In the genomic region with DNA sequence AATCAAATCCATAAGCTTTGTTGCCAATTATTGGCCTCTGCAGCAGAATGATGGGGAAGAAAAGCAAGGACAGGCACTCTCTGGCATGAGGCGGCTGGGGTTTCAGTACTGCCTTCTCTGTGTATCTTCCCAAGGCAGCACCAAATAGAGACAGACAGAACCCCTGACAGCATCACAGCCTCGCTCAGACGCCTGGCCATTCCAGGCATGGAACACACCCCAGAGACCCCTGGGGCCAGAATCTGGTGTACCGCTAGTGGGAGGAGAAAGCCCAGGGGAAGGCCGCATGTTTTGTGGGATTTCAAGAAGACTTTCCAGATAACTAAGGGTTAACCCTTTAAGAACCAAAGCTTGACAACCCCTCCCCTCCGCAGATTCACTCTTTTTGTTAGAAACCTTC, we compare ENCODE assay signal across 16 cellular contexts.
DNase-seq lines count a peak whose midpoint lies in the region; ATAC-seq and TF ChIP-seq lines count a peak whose summit lies in the region.
"Had no signal": no experiment of that assay in that cellular context is flagged by ENCODE, and none has a peak within 500 bp of the region (broad histone marks: within the 10 kb centered on the region; RNA-seq: fewer than 3 reads in every experiment).

No MANE protein-coding gene starts in this region.

- no peak overlapping the region for H3K27ac ChIP-seq in mesendoderm (ENCODE audit: low read depth, low read length)
- H3K27ac ChIP-seq in trophoblast cell (ENCODE audit: low read depth, low read length) = peak overlapping the region; percentile 50
- H3K27ac ChIP-seq: GM23248 had no signal

- CTCF ChIA-PET in activated CD8-positive, alpha-beta T cell treated with anti-CD3 and anti-CD28 coated beads for 36 hours (lab: Charles Lee) = no interaction called here

- H3K18ac ChIP-seq in mesendoderm (ENCODE audit: low read length) (no peak overlapping the region), trophoblast cell (ENCODE audit: low read length) (no peak overlapping the region)

- no peak overlapping the region for H2AK5ac ChIP-seq in mesendoderm (ENCODE audit: low read length)
- H2AK5ac ChIP-seq in trophoblast cell (ENCODE audit: low read length) = no peak overlapping the region

- H3K4me3 ChIP-seq in H7 (ENCODE audit: insufficient read depth, low read depth, low read length) = no peak overlapping the region
- H3K4me3 ChIP-seq in mesendoderm (ENCODE audit: low read length) = no peak overlapping the region
- no peak overlapping the region for H3K4me3 ChIP-seq in trophoblast cell (ENCODE audit: low read depth, low read length)
- H3K4me3 ChIP-seq: GM12878, GM23248, HAP-1 had no signal

- no peak for ATAC-seq in activated CD8-positive, alpha-beta T cell treated with anti-CD3 and anti-CD28 coated beads for 36 hours
- ATAC-seq in HG03342 (IDR thresholded peaks at IDR 0.05; ENCODE audit: unreplicated experiment) = no peak
- ATAC-seq: GM12878 had no signal

- H3K79me2 ChIP-seq in mesendoderm (ENCODE audit: control insufficient read depth, insufficient read depth, low read length) (no peaks in the 10 kb centered on the region), trophoblast cell (ENCODE audit: control insufficient read depth, insufficient read depth, low read length, poor library complexity) (peaks cover 2% of the 10 kb centered on the region)

- peak; percentile 22 for DNase-seq in H7
- peak; percentile 8 for DNase-seq in mesendoderm
- no peak for DNase-seq in trophoblast cell
- DNase-seq in activated CD8-positive, alpha-beta T cell treated with anti-CD3 and anti-CD28 coated beads for 36 hours = no peak
- DNase-seq in COLO668 (lab: John Stamatoyannopoulos, UW; ENCODE audit: unreplicated experiment) = no peak
- DNase-seq: C1 segment of cervical spinal cord; Caco-2; CD4-positive, alpha-beta memory T cell; DMS153; DND-41; GDM1; GM23248; HFFc6 had no signal

- H4K91ac ChIP-seq in trophoblast cell (ENCODE audit: low read depth, low read length) = peak overlapping the region; percentile 1

- H3K14ac ChIP-seq in trophoblast cell (ENCODE audit: low read length) = no peak overlapping the region

- H3K9ac ChIP-seq in mesendoderm (ENCODE audit: low read length) (no peak overlapping the region), trophoblast cell (ENCODE audit: low read length) (no peak overlapping the region)
- H3K9ac ChIP-seq: GM23248 had no signal

- H4K12ac ChIP-seq in trophoblast cell (ENCODE audit: low read depth, low read length) = no peak overlapping the region

- no peak overlapping the region for H3K56ac ChIP-seq in mesendoderm (ENCODE audit: low read length)

- no peak for TF ChIP-seq CTCF in activated CD8-positive, alpha-beta T cell treated with anti-CD3 and anti-CD28 coated beads for 36 hours (IDR thresholded peaks at IDR 0.05)

- H2BK15ac ChIP-seq in mesendoderm (replicated peaks; ENCODE audit: low read depth) = no peak overlapping the region

- H3K36me3 ChIP-seq in H7 (replicated peaks; ENCODE audit: control insufficient read depth, insufficient read depth, low read length) (no peaks in the 10 kb centered on the region), mesendoderm (ENCODE audit: control insufficient read depth, insufficient read depth, low read length) (no peaks in the 10 kb centered on the region), trophoblast cell (ENCODE audit: control insufficient read depth in 1 of 2, insufficient read depth in 2 of 2, low read length in 2 of 2) (no peaks in the 10 kb centered on the region)
- H3K36me3 ChIP-seq: HAP-1 had no signal

- H3K4ac ChIP-seq in mesendoderm (ENCODE audit: low read depth, low read length) (no peak overlapping the region), trophoblast cell (ENCODE audit: low read depth, low read length) (no peak overlapping the region)

- intact Hi-C loops in activated CD8-positive, alpha-beta T cell treated with anti-CD3 and anti-CD28 coated beads for 36 hours (cut with micrococcal nuclease) = no loop called here

- no peak overlapping the region for H3K27ac Mint-ChIP-seq in activated CD8-positive, alpha-beta T cell treated with anti-CD3 and anti-CD28 coated beads for 36 hours
- H3K27ac Mint-ChIP-seq: CD4-positive, alpha-beta memory T cell; HFFc6 had no signal

- no peaks in the 10 kb centered on the region for H3K36me3 Mint-ChIP-seq in activated CD8-positive, alpha-beta T cell treated with anti-CD3 and anti-CD28 coated beads for 36 hours (ENCODE audit: low read depth)
- H3K36me3 Mint-ChIP-seq: CD4-positive, alpha-beta memory T cell had no signal

- no peak overlapping the region for H2AFZ ChIP-seq in trophoblast cell (ENCODE audit: insufficient read depth, low read length, poor library complexity)
- H2AFZ ChIP-seq: GM23248 had no signal

- H3K4me1 Mint-ChIP-seq in activated CD8-positive, alpha-beta T cell treated with anti-CD3 and anti-CD28 coated beads for 36 hours (ENCODE audit: low read depth) = no peaks in the 10 kb centered on the region
- H3K4me1 Mint-ChIP-seq: CD4-positive, alpha-beta memory T cell had no signal

- POLR2A ChIA-PET in activated CD8-positive, alpha-beta T cell treated with anti-CD3 and anti-CD28 coated beads for 36 hours (lab: Charles Lee) = no interaction called here

- no peaks in the 10 kb centered on the region for H3K9me3 Mint-ChIP-seq in activated CD8-positive, alpha-beta T cell treated with anti-CD3 and anti-CD28 coated beads for 36 hours
- H3K9me3 Mint-ChIP-seq: HFFc6 had no signal

- no CpG with 5 or more reads among the region's 6 CpGs for WGBS in mesendoderm (ENCODE audit: extremely low coverage, insufficient coverage, low lambda C conversion rate)
- no CpG with 5 or more reads among the region's 6 CpGs for WGBS in trophoblast cell (ENCODE audit: extremely low coverage, insufficient coverage, insufficient read length)

- peaks cover 9% of the 10 kb centered on the region for H3K27me3 Mint-ChIP-seq in activated CD8-positive, alpha-beta T cell treated with anti-CD3 and anti-CD28 coated beads for 36 hours

- H3K4me1 ChIP-seq in mesendoderm (ENCODE audit: control insufficient read depth, low read depth, low read length) (no peaks in the 10 kb centered on the region), trophoblast cell (ENCODE audit: control insufficient read depth in 1 of 2, insufficient read depth in 2 of 2, low read length in 2 of 2) (peaks cover 9 to 18% of the 10 kb centered on the region in 2 experiments)
- H3K4me1 ChIP-seq: HAP-1 had no signal

- H3K23ac ChIP-seq in mesendoderm (ENCODE audit: low read length) (no peak overlapping the region), trophoblast cell (ENCODE audit: low read length) (no peak overlapping the region)

- no peak overlapping the region for H3K4me3 Mint-ChIP-seq in activated CD8-positive, alpha-beta T cell treated with anti-CD3 and anti-CD28 coated beads for 36 hours
- H3K4me3 Mint-ChIP-seq: CD4-positive, alpha-beta memory T cell; HFFc6 had no signal

- H3K9me3 ChIP-seq in trophoblast cell (ENCODE audit: insufficient read depth, low read depth, low read length) = no peaks in the 10 kb centered on the region
- H3K9me3 ChIP-seq: Caco-2, HAP-1 had no signal

- H3K79me1 ChIP-seq in mesendoderm (ENCODE audit: low read length) (no peaks in the 10 kb centered on the region), trophoblast cell (ENCODE audit: low read length) (peaks cover 12% of the 10 kb centered on the region)

- H2BK12ac ChIP-seq in trophoblast cell (ENCODE audit: low read length) = peak overlapping the region; percentile 23

- H3K4me2 ChIP-seq in mesendoderm (ENCODE audit: low read length) = no peak overlapping the region
- H3K4me2 ChIP-seq in trophoblast cell (ENCODE audit: low read length) = no peak overlapping the region

- no peaks in the 10 kb centered on the region for H3K27me3 ChIP-seq in H7 (ENCODE audit: control insufficient read depth, insufficient read depth, low read length)
- no peaks in the 10 kb centered on the region for H3K27me3 ChIP-seq in mesendoderm (ENCODE audit: insufficient read depth, low read length, poor library complexity)
- no peaks in the 10 kb centered on the region for H3K27me3 ChIP-seq in trophoblast cell (ENCODE audit: insufficient read depth, low read length)

- H2BK120ac ChIP-seq in mesendoderm (ENCODE audit: low read depth, low read length) (no peak overlapping the region), trophoblast cell (ENCODE audit: insufficient read depth, low read length, poor library complexity) (no peak overlapping the region)

- no peak overlapping the region for H4K8ac ChIP-seq in mesendoderm (ENCODE audit: low read depth, low read length)
- H4K8ac ChIP-seq in trophoblast cell (ENCODE audit: low read depth, low read length) = no peak overlapping the region

- H2BK5ac ChIP-seq in mesendoderm (ENCODE audit: low read length) (no peak overlapping the region), trophoblast cell (ENCODE audit: low read depth, low read length, poor library complexity) (peak overlapping the region; percentile 15)

- H4K5ac ChIP-seq in mesendoderm (ENCODE audit: low read length) = no peak overlapping the region

Comparison
In these comparisons a context has a peak if more than half of its experiments do, and no peak if none do; other contexts are left out.
1. DNase-seq: peak in H7 (single experiment) and mesendoderm (single experiment); none in trophoblast cell (0 of 2), activated CD8-positive, alpha-beta T cell treated with anti-CD3 and anti-CD28 coated beads for 36 hours (single experiment) and COLO668 (single experiment).